1 cellular context compared by ENCODE assay signal in the genomic region with DNA sequence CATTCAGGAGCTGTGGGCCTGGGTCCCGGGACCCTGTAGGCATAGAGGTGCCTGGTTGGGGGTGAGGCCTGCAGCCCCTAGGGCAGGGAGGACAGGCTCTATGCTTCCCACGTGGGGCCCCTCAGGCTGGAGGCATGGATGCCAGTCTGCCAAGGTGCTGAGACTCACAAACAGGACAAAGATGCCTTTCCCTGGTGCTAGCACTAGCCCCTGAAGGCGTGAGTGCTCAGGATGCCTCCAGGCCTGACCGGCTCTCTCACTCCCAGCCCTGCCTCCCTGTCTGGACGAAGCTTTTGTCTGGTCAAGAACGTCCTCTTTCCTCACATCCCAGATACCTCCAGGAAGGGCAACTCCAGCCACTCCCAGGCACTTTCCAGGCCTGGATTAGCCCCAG.
TF ChIP-seq lines count a peak whose summit lies in the region.

No MANE protein-coding gene starts in this region.

TF ChIP-seq in WTC11, 78 proteins besides CTCF, POLR2A, EP300 and RAD21:
- TF ChIP-seq FOXK1 (CRISPR knock-in tag; IDR thresholded peaks at IDR 0.05) (no peak), ZNF263 (CRISPR knock-in tag; IDR thresholded peaks at IDR 0.05; ENCODE audit: low read depth) (no peak), NFATC4 (CRISPR knock-in tag; IDR thresholded peaks at IDR 0.05) (no peak), TP53 (CRISPR knock-in tag; IDR thresholded peaks at IDR 0.05) (no peak), CREB1 (CRISPR knock-in tag; IDR thresholded peaks at IDR 0.05) (no peak), ETV6 (CRISPR knock-in tag; IDR thresholded peaks at IDR 0.05) (no peak), GABPB1 (CRISPR knock-in tag; IDR thresholded peaks at IDR 0.05) (no peak), ZNF416 (CRISPR knock-in tag; IDR thresholded peaks at IDR 0.05) (no peak), EMX1 (CRISPR knock-in tag; IDR thresholded peaks at IDR 0.05) (no peak), RORB (CRISPR knock-in tag; IDR thresholded peaks at IDR 0.05) (no peak)
- TF ChIP-seq, protein P1, sequence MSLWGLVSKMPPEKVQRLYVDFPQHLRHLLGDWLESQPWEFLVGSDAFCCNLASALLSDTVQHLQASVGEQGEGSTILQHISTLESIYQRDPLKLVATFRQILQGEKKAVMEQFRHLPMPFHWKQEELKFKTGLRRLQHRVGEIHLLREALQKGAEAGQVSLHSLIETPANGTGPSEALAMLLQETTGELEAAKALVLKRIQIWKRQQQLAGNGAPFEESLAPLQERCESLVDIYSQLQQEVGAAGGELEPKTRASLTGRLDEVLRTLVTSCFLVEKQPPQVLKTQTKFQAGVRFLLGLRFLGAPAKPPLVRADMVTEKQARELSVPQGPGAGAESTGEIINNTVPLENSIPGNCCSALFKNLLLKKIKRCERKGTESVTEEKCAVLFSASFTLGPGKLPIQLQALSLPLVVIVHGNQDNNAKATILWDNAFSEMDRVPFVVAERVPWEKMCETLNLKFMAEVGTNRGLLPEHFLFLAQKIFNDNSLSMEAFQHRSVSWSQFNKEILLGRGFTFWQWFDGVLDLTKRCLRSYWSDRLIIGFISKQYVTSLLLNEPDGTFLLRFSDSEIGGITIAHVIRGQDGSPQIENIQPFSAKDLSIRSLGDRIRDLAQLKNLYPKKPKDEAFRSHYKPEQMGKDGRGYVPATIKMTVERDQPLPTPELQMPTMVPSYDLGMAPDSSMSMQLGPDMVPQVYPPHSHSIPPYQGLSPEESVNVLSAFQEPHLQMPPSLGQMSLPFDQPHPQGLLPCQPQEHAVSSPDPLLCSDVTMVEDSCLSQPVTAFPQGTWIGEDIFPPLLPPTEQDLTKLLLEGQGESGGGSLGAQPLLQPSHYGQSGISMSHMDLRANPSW (CRISPR knock-in tag; conservative IDR thresholded peaks at IDR 0.05; ENCODE audit: low read depth), result no peak
- TF ChIP-seq, protein P2, sequence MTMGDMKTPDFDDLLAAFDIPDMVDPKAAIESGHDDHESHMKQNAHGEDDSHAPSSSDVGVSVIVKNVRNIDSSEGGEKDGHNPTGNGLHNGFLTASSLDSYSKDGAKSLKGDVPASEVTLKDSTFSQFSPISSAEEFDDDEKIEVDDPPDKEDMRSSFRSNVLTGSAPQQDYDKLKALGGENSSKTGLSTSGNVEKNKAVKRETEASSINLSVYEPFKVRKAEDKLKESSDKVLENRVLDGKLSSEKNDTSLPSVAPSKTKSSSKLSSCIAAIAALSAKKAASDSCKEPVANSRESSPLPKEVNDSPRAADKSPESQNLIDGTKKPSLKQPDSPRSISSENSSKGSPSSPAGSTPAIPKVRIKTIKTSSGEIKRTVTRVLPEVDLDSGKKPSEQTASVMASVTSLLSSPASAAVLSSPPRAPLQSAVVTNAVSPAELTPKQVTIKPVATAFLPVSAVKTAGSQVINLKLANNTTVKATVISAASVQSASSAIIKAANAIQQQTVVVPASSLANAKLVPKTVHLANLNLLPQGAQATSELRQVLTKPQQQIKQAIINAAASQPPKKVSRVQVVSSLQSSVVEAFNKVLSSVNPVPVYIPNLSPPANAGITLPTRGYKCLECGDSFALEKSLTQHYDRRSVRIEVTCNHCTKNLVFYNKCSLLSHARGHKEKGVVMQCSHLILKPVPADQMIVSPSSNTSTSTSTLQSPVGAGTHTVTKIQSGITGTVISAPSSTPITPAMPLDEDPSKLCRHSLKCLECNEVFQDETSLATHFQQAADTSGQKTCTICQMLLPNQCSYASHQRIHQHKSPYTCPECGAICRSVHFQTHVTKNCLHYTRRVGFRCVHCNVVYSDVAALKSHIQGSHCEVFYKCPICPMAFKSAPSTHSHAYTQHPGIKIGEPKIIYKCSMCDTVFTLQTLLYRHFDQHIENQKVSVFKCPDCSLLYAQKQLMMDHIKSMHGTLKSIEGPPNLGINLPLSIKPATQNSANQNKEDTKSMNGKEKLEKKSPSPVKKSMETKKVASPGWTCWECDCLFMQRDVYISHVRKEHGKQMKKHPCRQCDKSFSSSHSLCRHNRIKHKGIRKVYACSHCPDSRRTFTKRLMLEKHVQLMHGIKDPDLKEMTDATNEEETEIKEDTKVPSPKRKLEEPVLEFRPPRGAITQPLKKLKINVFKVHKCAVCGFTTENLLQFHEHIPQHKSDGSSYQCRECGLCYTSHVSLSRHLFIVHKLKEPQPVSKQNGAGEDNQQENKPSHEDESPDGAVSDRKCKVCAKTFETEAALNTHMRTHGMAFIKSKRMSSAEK (CRISPR knock-in tag; IDR thresholded peaks at IDR 0.05; ENCODE audit: borderline replicate concordance), result no peak
- TF ChIP-seq, protein P3, sequence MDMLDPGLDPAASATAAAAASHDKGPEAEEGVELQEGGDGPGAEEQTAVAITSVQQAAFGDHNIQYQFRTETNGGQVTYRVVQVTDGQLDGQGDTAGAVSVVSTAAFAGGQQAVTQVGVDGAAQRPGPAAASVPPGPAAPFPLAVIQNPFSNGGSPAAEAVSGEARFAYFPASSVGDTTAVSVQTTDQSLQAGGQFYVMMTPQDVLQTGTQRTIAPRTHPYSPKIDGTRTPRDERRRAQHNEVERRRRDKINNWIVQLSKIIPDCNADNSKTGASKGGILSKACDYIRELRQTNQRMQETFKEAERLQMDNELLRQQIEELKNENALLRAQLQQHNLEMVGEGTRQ (CRISPR knock-in tag; IDR thresholded peaks at IDR 0.05), result no peak
- TF ChIP-seq, protein P4, sequence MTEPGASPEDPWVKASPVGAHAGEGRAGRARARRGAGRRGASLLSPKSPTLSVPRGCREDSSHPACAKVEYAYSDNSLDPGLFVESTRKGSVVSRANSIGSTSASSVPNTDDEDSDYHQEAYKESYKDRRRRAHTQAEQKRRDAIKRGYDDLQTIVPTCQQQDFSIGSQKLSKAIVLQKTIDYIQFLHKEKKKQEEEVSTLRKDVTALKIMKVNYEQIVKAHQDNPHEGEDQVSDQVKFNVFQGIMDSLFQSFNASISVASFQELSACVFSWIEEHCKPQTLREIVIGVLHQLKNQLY (CRISPR knock-in tag; IDR thresholded peaks at IDR 0.05), result no peak
